ENCODE assay signal across 9 cellular contexts in the genomic region with DNA sequence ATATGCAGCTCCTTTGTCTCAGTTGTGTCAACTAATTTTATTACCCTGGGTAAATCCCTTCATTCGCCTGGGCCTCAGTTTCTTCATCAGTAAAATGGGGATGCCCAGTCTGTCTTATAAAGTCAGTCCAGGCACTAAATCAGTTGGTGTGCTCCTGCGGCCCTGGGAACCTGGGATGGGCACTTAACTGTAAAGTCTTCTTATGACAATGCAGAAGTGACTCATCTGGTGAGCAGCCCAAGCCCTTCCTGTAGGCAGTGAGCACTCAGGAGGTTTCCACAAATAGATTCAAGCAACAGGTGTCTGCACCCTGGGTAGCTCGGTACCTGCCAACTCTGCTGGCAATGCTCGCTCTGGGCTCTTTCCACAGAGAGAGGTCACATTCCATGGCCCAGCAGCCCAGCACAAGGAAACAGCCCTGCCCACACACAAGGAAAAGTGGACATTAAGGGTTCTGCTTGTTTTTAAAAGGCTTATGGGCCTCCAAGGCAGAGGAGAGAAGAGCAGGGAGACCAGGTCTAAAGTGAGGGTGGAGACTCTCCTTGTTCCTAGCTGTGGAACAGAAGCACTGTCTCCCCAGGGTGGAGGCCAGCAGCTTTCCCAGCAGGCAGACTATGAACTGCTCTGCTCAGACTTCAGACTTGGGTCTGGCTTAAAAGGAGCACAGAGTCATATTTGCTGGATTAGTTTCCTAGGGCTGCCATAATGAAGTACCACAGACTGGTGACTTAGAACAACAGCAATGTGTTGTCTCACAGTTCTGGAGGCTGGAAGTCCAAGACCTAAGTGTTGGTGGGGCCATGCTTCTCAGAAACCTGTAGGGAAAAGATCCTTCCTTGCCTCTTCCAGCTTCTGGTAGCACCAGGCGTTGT.
DNase-seq lines count a peak whose midpoint lies in the region; ATAC-seq and TF ChIP-seq lines count a peak whose summit lies in the region.
"Had no signal": no experiment of that assay in that cellular context is flagged by ENCODE, and none has a peak within 500 bp of the region (broad histone marks: within the 10 kb centered on the region; RNA-seq: fewer than 3 reads in every experiment).

No MANE protein-coding gene starts in this region.

- TF ChIP-seq POLR2A in gastroesophageal sphincter (IDR thresholded peaks at IDR 0.05): no peak

- H3K27me3 Mint-ChIP-seq in activated CD4-positive, alpha-beta T cell treated with anti-CD3 and anti-CD28 coated beads, Interleukin-2, amount 10 ng/mL, durations not matched to agents 24 days and 14 days: peaks cover 6% of the 10 kb centered on the region

- TF ChIP-seq EP300 in gastroesophageal sphincter (IDR thresholded peaks at IDR 0.05): no peak

- no peaks in the 10 kb centered on the region for H3K9me3 ChIP-seq in gastroesophageal sphincter

- no peaks in the 10 kb centered on the region for H3K36me3 Mint-ChIP-seq in activated CD4-positive, alpha-beta T cell treated with anti-CD3 and anti-CD28 coated beads, Interleukin-2, amount 10 ng/mL, durations not matched to agents 24 days and 14 days (ENCODE audit: low read depth)

- H3K4me1 ChIP-seq in gastroesophageal sphincter: peaks cover 0 to 5% (median 5%) of the 10 kb centered on the region in 3 donors

- intact Hi-C loops in activated CD4-positive, alpha-beta T cell treated with anti-CD3 and anti-CD28 coated beads, Interleukin-2, amount 10 ng/mL, durations not matched to agents 24 days and 14 days (cut with micrococcal nuclease): no loop called here

- H3K27ac ChIP-seq in gastroesophageal sphincter: peak overlapping the region in 2 of 4 donors; percentile 8 to 19

- H3K4me3 ChIP-seq in gastroesophageal sphincter: no peak overlapping the region

- TF ChIP-seq CTCF in gastroesophageal sphincter (IDR thresholded peaks at IDR 0.05): no peak

- ATAC-seq in GM18907 (IDR thresholded peaks at IDR 0.05; ENCODE audit: unreplicated experiment) (peak; percentile 97), HG02759 (IDR thresholded peaks at IDR 0.05; ENCODE audit: unreplicated experiment) (peak; percentile 94), gastroesophageal sphincter (peak; percentile 57)

- WGBS in gastroesophageal sphincter (ENCODE audit: low coverage in 1 of 2), 2 donors: 77 to 93% methylated on average over 2 to 3 of the region's 5 CpGs

- H3K4me3 Mint-ChIP-seq in activated CD4-positive, alpha-beta T cell treated with anti-CD3 and anti-CD28 coated beads, Interleukin-2, amount 10 ng/mL, durations not matched to agents 24 days and 14 days: no peak overlapping the region

- no peak overlapping the region for H3K27ac Mint-ChIP-seq in activated CD4-positive, alpha-beta T cell treated with anti-CD3 and anti-CD28 coated beads, Interleukin-2, amount 10 ng/mL, durations not matched to agents 24 days and 14 days

- no peaks in the 10 kb centered on the region for H3K9me3 Mint-ChIP-seq in activated CD4-positive, alpha-beta T cell treated with anti-CD3 and anti-CD28 coated beads, Interleukin-2, amount 10 ng/mL, durations not matched to agents 24 days and 14 days

- peaks cover 5% of the 10 kb centered on the region for H3K4me1 Mint-ChIP-seq in activated CD4-positive, alpha-beta T cell treated with anti-CD3 and anti-CD28 coated beads, Interleukin-2, amount 10 ng/mL, durations not matched to agents 24 days and 14 days

- H3K36me3 ChIP-seq in gastroesophageal sphincter: no peaks in the 10 kb centered on the region

- DNase-seq in NOMO-1 (lab: John Stamatoyannopoulos, UW; ENCODE audit: unreplicated experiment in 2 of 2) (peak; percentile 22 to 71), foreskin melanocyte (no peak), COR-L47 (lab: John Stamatoyannopoulos, UW) (no peak)
- DNase-seq in stimulated activated naive CD4-positive, alpha-beta T cell treated with Interleukin-2 at 50 U/mL for 16 hours (lab: John Stamatoyannopoulos, UW): no peak
- DNase-seq in activated CD4-positive, alpha-beta T cell treated with anti-CD3 and anti-CD28 coated beads, Interleukin-2, amount 10 ng/mL, durations not matched to agents 24 days and 14 days: no peak
- DNase-seq: left cardiac atrium had no signal

- H3K27me3 ChIP-seq in gastroesophageal sphincter: no peaks in the 10 kb centered on the region

Comparison
In these comparisons a context has a peak if more than half of its experiments do, and no peak if none do; other contexts are left out.
1. DNase-seq: peak in NOMO-1 (2 of 2); none in foreskin melanocyte (single experiment), COR-L47 (single experiment), stimulated activated naive CD4-positive, alpha-beta T cell treated with Interleukin-2 at 50 U/mL for 16 hours (single experiment) and activated CD4-positive, alpha-beta T cell treated with anti-CD3 and anti-CD28 coated beads, Interleukin-2, amount 10 ng/mL, durations not matched to agents 24 days and 14 days (single experiment).
2. Peak in every context shown above with its lines, with median percentiles within 50 percentile points of each other: ATAC-seq.